ENCODE assay signal across 31 cellular contexts in genomic region chr2:58950795-58951462, GRCh38.
"Had no signal": no experiment of that assay in that cellular context is flagged by ENCODE, and none has a peak within 500 bp of the region (broad histone marks: within the 10 kb centered on the region; RNA-seq: fewer than 3 reads in every experiment).

No MANE protein-coding gene starts in this region.

- DNase-seq: activated CD4-positive, alpha-beta memory T cell treated with anti-CD3 and anti-CD28 coated beads for 36 hours; activated CD4-positive, alpha-beta T cell treated with anti-CD3 and anti-CD28 coated beads for 36 hours; activated CD4-positive, alpha-beta T cell treated with anti-CD3 and anti-CD28 coated beads, Interleukin-2, amount 10 ng/mL, durations not matched to agents 24 days and 14 days; activated CD4-positive, CD25-positive, alpha-beta regulatory T cell; activated CD4-positive, CD25-positive, alpha-beta regulatory T cell treated with anti-CD3 and anti-CD28 coated beads, Interleukin-2, amount 50 U/mL, for 72 hours; activated CD8-positive, alpha-beta memory T cell treated with anti-CD3 and anti-CD28 coated beads, Interleukin-2, amount 50 U/mL, for 48 hours; activated CD8-positive, alpha-beta T cell treated with anti-CD3 and anti-CD28 coated beads, Interleukin-2, amount 10 ng/mL, durations not matched to agents 7 days and 5 days; activated gamma-delta T cell; activated naive CD4-positive, alpha-beta T cell; activated naive CD4-positive, alpha-beta T cell treated with anti-CD3 and anti-CD28 coated beads, Interleukin-2, amount 10 ng/mL, durations not matched to agents 7 days and 5 days; activated naive CD8-positive, alpha-beta T cell treated with anti-CD3 and anti-CD28 coated beads, Interleukin-2, amount 10 ng/mL, durations not matched to agents 7 days and 5 days; activated T-cell treated with anti-CD3 and anti-CD28 coated beads for 4 hours; activated T-cell treated with anti-CD3 and anti-CD28 coated beads, Interleukin-2, amount 50 U/mL, for 24 hours; activated T-cell treated with anti-CD3 and anti-CD28 coated beads, Interleukin-2, amount 50 U/mL, for 72 hours; effector memory CD4-positive, alpha-beta T cell; endodermal cell; foreskin keratinocyte; T-helper 1 cell; T-helper 17 cell had no signal

- H3K4me3 Mint-ChIP-seq: activated CD4-positive, alpha-beta memory T cell treated with anti-CD3 and anti-CD28 coated beads for 36 hours; activated CD4-positive, alpha-beta T cell treated with anti-CD3 and anti-CD28 coated beads for 36 hours; activated CD4-positive, alpha-beta T cell treated with anti-CD3 and anti-CD28 coated beads, Interleukin-2, amount 10 ng/mL, durations not matched to agents 24 days and 14 days; activated CD8-positive, alpha-beta T cell treated with anti-CD3 and anti-CD28 coated beads, Interleukin-2, amount 10 ng/mL, durations not matched to agents 7 days and 5 days; activated naive CD4-positive, alpha-beta T cell treated with anti-CD3 and anti-CD28 coated beads, Interleukin-2, amount 10 ng/mL, durations not matched to agents 7 days and 5 days; activated naive CD8-positive, alpha-beta T cell treated with anti-CD3 and anti-CD28 coated beads, Interleukin-2, amount 10 ng/mL, durations not matched to agents 7 days and 5 days; activated T-cell treated with anti-CD3 and anti-CD28 coated beads, Interleukin-2, amount 50 U/mL, for 24 hours; activated T-cell treated with anti-CD3 and anti-CD28 coated beads, Interleukin-2, amount 50 U/mL, for 72 hours; brain; central memory CD8-positive, alpha-beta T cell; dendritic cell treated with granulocyte-macrophage colony-stimulating factor and Interleukin-4, amounts not matched to agents 40 ng/mL and 50 ng/mL, for 4 days; endodermal cell; T-helper 17 cell; T-helper 2 cell treated with Interferon-gamma antibody and Interleukin-4, amounts not matched to agents 5 μg/mL and 100 μg/mL, for 36 hours had no signal

- H3K27me3 Mint-ChIP-seq: activated CD4-positive, alpha-beta memory T cell treated with anti-CD3 and anti-CD28 coated beads for 36 hours; activated CD4-positive, alpha-beta T cell treated with anti-CD3 and anti-CD28 coated beads for 36 hours; activated CD4-positive, alpha-beta T cell treated with anti-CD3 and anti-CD28 coated beads, Interleukin-2, amount 10 ng/mL, durations not matched to agents 24 days and 14 days; activated naive CD4-positive, alpha-beta T cell treated with anti-CD3 and anti-CD28 coated beads, Interleukin-2, amount 10 ng/mL, durations not matched to agents 7 days and 5 days; activated naive CD8-positive, alpha-beta T cell treated with anti-CD3 and anti-CD28 coated beads, Interleukin-2, amount 10 ng/mL, durations not matched to agents 7 days and 5 days; activated T-cell treated with anti-CD3 and anti-CD28 coated beads, Interleukin-2, amount 50 U/mL, for 24 hours; brain; central memory CD8-positive, alpha-beta T cell; dendritic cell treated with granulocyte-macrophage colony-stimulating factor and Interleukin-4, amounts not matched to agents 40 ng/mL and 50 ng/mL, for 4 days; T-helper 17 cell had no signal

- H3K4me3 ChIP-seq: ascending aorta, breast epithelium, cardiac muscle cell, coronary artery, dorsolateral prefrontal cortex, esophagus muscularis mucosa, gastroesophageal sphincter had no signal

- H3K4me1 Mint-ChIP-seq: activated CD4-positive, alpha-beta T cell treated with anti-CD3 and anti-CD28 coated beads for 36 hours; activated CD4-positive, alpha-beta T cell treated with anti-CD3 and anti-CD28 coated beads, Interleukin-2, amount 10 ng/mL, durations not matched to agents 24 days and 14 days; activated naive CD4-positive, alpha-beta T cell treated with anti-CD3 and anti-CD28 coated beads, Interleukin-2, amount 10 ng/mL, durations not matched to agents 7 days and 5 days; activated naive CD8-positive, alpha-beta T cell treated with anti-CD3 and anti-CD28 coated beads, Interleukin-2, amount 10 ng/mL, durations not matched to agents 7 days and 5 days; central memory CD8-positive, alpha-beta T cell; T-helper 17 cell had no signal

- H3K9me3 Mint-ChIP-seq: activated CD4-positive, alpha-beta T cell treated with anti-CD3 and anti-CD28 coated beads, Interleukin-2, amount 10 ng/mL, durations not matched to agents 24 days and 14 days; activated naive CD8-positive, alpha-beta T cell treated with anti-CD3 and anti-CD28 coated beads, Interleukin-2, amount 10 ng/mL, durations not matched to agents 7 days and 5 days; activated T-cell treated with anti-CD3 and anti-CD28 coated beads, Interleukin-2, amount 50 U/mL, for 24 hours; activated T-cell treated with anti-CD3 and anti-CD28 coated beads, Interleukin-2, amount 50 U/mL, for 72 hours; endodermal cell; T-helper 2 cell treated with Interferon-gamma antibody and Interleukin-4, amounts not matched to agents 5 μg/mL and 100 μg/mL, for 36 hours had no signal

- H3K27ac ChIP-seq: ascending aorta, breast epithelium, cardiac muscle cell, coronary artery, esophagus muscularis mucosa, foreskin keratinocyte, gastroesophageal sphincter had no signal

- H3K9me3 ChIP-seq: ascending aorta, breast epithelium, gastroesophageal sphincter had no signal

- H3K27ac Mint-ChIP-seq: activated CD4-positive, alpha-beta memory T cell treated with anti-CD3 and anti-CD28 coated beads for 36 hours; activated CD4-positive, alpha-beta T cell treated with anti-CD3 and anti-CD28 coated beads for 36 hours; activated CD4-positive, alpha-beta T cell treated with anti-CD3 and anti-CD28 coated beads, Interleukin-2, amount 10 ng/mL, durations not matched to agents 24 days and 14 days; activated CD8-positive, alpha-beta T cell treated with anti-CD3 and anti-CD28 coated beads, Interleukin-2, amount 10 ng/mL, durations not matched to agents 7 days and 5 days; activated naive CD4-positive, alpha-beta T cell treated with anti-CD3 and anti-CD28 coated beads, Interleukin-2, amount 10 ng/mL, durations not matched to agents 7 days and 5 days; activated naive CD4-positive, alpha-beta T cell treated with anti-CD3 and anti-CD28 coated beads, Interleukin-2, amount 50 U/mL, for 72 hours; activated naive CD8-positive, alpha-beta T cell treated with anti-CD3 and anti-CD28 coated beads, Interleukin-2, amount 10 ng/mL, durations not matched to agents 7 days and 5 days; activated T-cell treated with anti-CD3 and anti-CD28 coated beads, Interleukin-2, amount 50 U/mL, for 24 hours; activated T-cell treated with anti-CD3 and anti-CD28 coated beads, Interleukin-2, amount 50 U/mL, for 72 hours; dendritic cell treated with granulocyte-macrophage colony-stimulating factor and Interleukin-4, amounts not matched to agents 40 ng/mL and 50 ng/mL, for 4 days; endodermal cell; T-helper 17 cell; T-helper 2 cell treated with Interferon-gamma antibody and Interleukin-4, amounts not matched to agents 5 μg/mL and 100 μg/mL, for 36 hours had no signal

- H3K4me1 ChIP-seq: ascending aorta, breast epithelium, foreskin keratinocyte, gastroesophageal sphincter had no signal

- H3K27me3 ChIP-seq: ascending aorta, breast epithelium, cardiac muscle cell, esophagus muscularis mucosa, foreskin keratinocyte had no signal

- H3K36me3 ChIP-seq: ascending aorta, breast epithelium, cardiac muscle cell, esophagus muscularis mucosa, gastroesophageal sphincter had no signal

- H3K36me3 Mint-ChIP-seq: activated CD4-positive, alpha-beta memory T cell treated with anti-CD3 and anti-CD28 coated beads for 36 hours; activated naive CD4-positive, alpha-beta T cell treated with anti-CD3 and anti-CD28 coated beads, Interleukin-2, amount 10 ng/mL, durations not matched to agents 7 days and 5 days; activated naive CD8-positive, alpha-beta T cell treated with anti-CD3 and anti-CD28 coated beads, Interleukin-2, amount 10 ng/mL, durations not matched to agents 7 days and 5 days had no signal
